Comparison of ENCODE assay signal across 8 cellular contexts in the genomic region with DNA sequence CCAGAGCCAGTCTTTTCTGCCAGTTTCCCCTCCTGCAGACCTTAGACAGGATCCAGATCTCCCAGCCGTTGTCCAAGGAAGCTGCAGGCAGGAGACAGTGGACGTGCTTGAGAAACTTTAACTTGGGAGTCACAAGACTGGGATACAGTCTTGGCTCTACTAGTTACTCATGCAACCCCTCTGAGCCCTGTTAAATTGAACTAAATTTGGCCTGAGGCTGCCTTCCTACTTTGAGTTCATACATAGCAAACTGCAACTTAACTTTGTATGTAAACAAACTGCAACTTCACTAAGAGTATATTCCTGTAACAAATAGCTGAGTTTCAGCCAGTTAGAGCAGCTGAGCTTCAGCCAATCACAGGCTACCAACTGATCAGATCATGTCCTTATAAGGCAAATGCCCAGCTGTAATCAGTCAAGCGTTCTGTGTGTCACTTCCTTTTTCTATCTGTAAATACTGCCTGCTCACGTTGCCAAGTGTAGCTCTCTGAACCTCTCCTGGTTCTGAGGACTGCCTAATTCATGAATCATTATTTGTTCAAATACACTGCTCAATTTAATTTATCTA.
DNase-seq lines count a peak whose midpoint lies in the region; ATAC-seq, FAIRE-seq and TF ChIP-seq lines count a peak whose summit lies in the region.

No MANE protein-coding gene starts in this region.

- H3K14ac ChIP-seq in H9 (ENCODE audit: insufficient read depth, low read length) = no peak overlapping the region

- H2AFZ ChIP-seq in H9 (ENCODE audit: low read length) = no peak overlapping the region

- no peak overlapping the region for H3K23ac ChIP-seq in H9 (ENCODE audit: insufficient read length, low read depth, low read length)

- no peaks in the 10 kb centered on the region; a peak in 2 of 4 replicates for H3K4me1 Mint-ChIP-seq in H9

- no peak overlapping the region for H2BK20ac ChIP-seq in H9 (ENCODE audit: low read depth, low read length, poor library complexity, severe bottlenecking)

- peaks cover 27 to 34% of the 10 kb centered on the region in 2 experiments for H3K9me3 Mint-ChIP-seq in H9

- H3K79me2 ChIP-seq in H9 (ENCODE audit: insufficient read depth, low read length) = no peaks in the 10 kb centered on the region

- no peak overlapping the region for H4K91ac ChIP-seq in H9 (ENCODE audit: insufficient read length, low read depth, low read length)

- no peaks in the 10 kb centered on the region for H4K20me1 ChIP-seq in H9 (ENCODE audit: control insufficient read depth, insufficient read depth, insufficient read length)

- WGBS in H9 (ENCODE audit: extremely low coverage, insufficient read length, low lambda C conversion rate) = no CpG with 5 or more reads among the region's 4 CpGs
- WGBS in small intestine, 3 donors = 49 to 64% (median 55%) methylated on average over 4 of the region's 4 CpGs

- no peak overlapping the region for H3K27ac ChIP-seq in H9 (ENCODE audit: insufficient read length, low read depth, low read length)
- H3K27ac ChIP-seq in small intestine (ENCODE audit: low read depth in 1 of 2, low read length in 1 of 2) = peak overlapping the region in 1 of 2 donors; percentile 77

- no peak overlapping the region for H4K8ac ChIP-seq in H9 (replicated peaks; ENCODE audit: insufficient read length, low read depth, low read length)

- H4K5ac ChIP-seq in H9 (ENCODE audit: insufficient read length, low read depth, low read length) = no peak overlapping the region

- no peak overlapping the region for H2AK5ac ChIP-seq in H9 (ENCODE audit: insufficient read length, low read length)

- H2BK15ac ChIP-seq in H9 (ENCODE audit: low read depth, low read length) = no peak overlapping the region

- H3K79me1 ChIP-seq in H9 (ENCODE audit: insufficient read depth, low read depth, low read length, poor library complexity, severe bottlenecking) = no peaks in the 10 kb centered on the region

- no peak overlapping the region for H3K4me3 ChIP-seq in foreskin fibroblast (ENCODE audit: low read depth in 1 of 2, low read length in 2 of 2)
- H3K4me3 ChIP-seq in small intestine (ENCODE audit: low read depth in 1 of 2, low read length in 2 of 2) = no peak overlapping the region

- H2BK12ac ChIP-seq in H9 (ENCODE audit: insufficient read length, low read depth, low read length) = no peak overlapping the region

- H3K27me3 ChIP-seq in H9 (ENCODE audit: insufficient read depth, low read length) (no peaks in the 10 kb centered on the region), small intestine (ENCODE audit: control insufficient read depth in 2 of 2, insufficient read depth in 2 of 2, low read length in 2 of 2) (no peaks in the 10 kb centered on the region)

- no peaks in the 10 kb centered on the region; the same call in 1 of the 2 replicates for H3K27me3 Mint-ChIP-seq in H9 (ENCODE audit: low read depth)

- H3K4me1 ChIP-seq in H9 (ENCODE audit: insufficient read depth, low read length) = no peaks in the 10 kb centered on the region
- H3K4me1 ChIP-seq in small intestine (ENCODE audit: control insufficient read depth in 2 of 2, insufficient read depth in 1 of 2, low read depth in 1 of 2, low read length in 1 of 2) = no peaks in the 10 kb centered on the region

- no peak overlapping the region for H3K9ac ChIP-seq in H9 (ENCODE audit: extremely low read depth, insufficient read length, low read length)

- no peak overlapping the region for H3K56ac ChIP-seq in H9 (ENCODE audit: insufficient read length, low read depth, low read length)

- no peak for ATAC-seq in HG03175 (IDR thresholded peaks at IDR 0.05; ENCODE audit: unreplicated experiment)

- no peak overlapping the region for H2BK5ac ChIP-seq in H9 (ENCODE audit: insufficient read length, low read length)

- no peaks in the 10 kb centered on the region for H3K36me3 ChIP-seq in small intestine (ENCODE audit: control insufficient read depth in 2 of 2, insufficient read depth in 2 of 2, low read length in 2 of 2)

- no peak overlapping the region for H3T11ph ChIP-seq in H9 (ENCODE audit: low read length)

- no peak overlapping the region for H3K4me3 Mint-ChIP-seq in H9

- H3K36me3 Mint-ChIP-seq in H9 (ENCODE audit: insufficient read depth in 1 of 3, low read depth in 3 of 3) = peaks cover 11 to 40% (median 23%) of the 10 kb centered on the region in 3 experiments; a peak in 6 of 7 replicates

- H3K18ac ChIP-seq in H9 (ENCODE audit: insufficient read length, low read depth, low read length) = peak overlapping the region; percentile 66

- FAIRE-seq in small intestine (lab: Jason Lieb, UNC) = no peak

- no peaks in the 10 kb centered on the region for H3K23me2 ChIP-seq in H9 (ENCODE audit: insufficient read length, low read depth, low read length, poor library complexity, severe bottlenecking)

- no peak for TF ChIP-seq CTCF in H9 (conservative IDR thresholded peaks at IDR 0.05)
- TF ChIP-seq CTCF in foreskin fibroblast (IDR thresholded peaks at IDR 0.05; ENCODE audit: low read depth, low read length) = no peak

- no peak overlapping the region for H3K27ac Mint-ChIP-seq in H9

- no peaks in the 10 kb centered on the region for H3K9me3 ChIP-seq in H9 (ENCODE audit: control insufficient read depth, low read depth, low read length)
- no peaks in the 10 kb centered on the region for H3K9me3 ChIP-seq in small intestine (ENCODE audit: control insufficient read depth, low read depth)

- no peak overlapping the region for H3K4ac ChIP-seq in H9 (ENCODE audit: low read depth, low read length)

- H2BK120ac ChIP-seq in H9 (ENCODE audit: low read depth, low read length, poor library complexity, severe bottlenecking) = no peak overlapping the region

- H3K4me2 ChIP-seq in H9 (ENCODE audit: insufficient read depth, insufficient read length, low read length) = no peak overlapping the region

- DNase-seq in AG08395 (ENCODE audit: low spot score) = peak; percentile 62
- peak; percentile 21 for DNase-seq in H9
- peak; percentile 97 for DNase-seq in RPMI7951 (ENCODE audit: low read depth)
- DNase-seq in foreskin fibroblast = peak; percentile 98 to 99
- DNase-seq in small intestine = peak; percentile 20
- DNase-seq in NCI-H128 (lab: John Stamatoyannopoulos, UW; ENCODE audit: unreplicated experiment) = no peak
- DNase-seq in GM19240 (ENCODE audit: insufficient read length, low spot score) = no peak

Comparison
In these comparisons a context has a peak if more than half of its experiments do, and no peak if none do; other contexts are left out.
1. DNase-seq: peak in AG08395 (single experiment), H9 (single experiment), RPMI7951 (single experiment), foreskin fibroblast (2 of 2) and small intestine (single experiment); none in NCI-H128 (single experiment) and GM19240 (single experiment).